Comparison of ENCODE assay signal across 9 cellular contexts in genomic region chr22:50622723-50623327, GRCh38. TPM values are rescaled to one million over a fixed set of nuclear protein-coding genes. Genes with fewer than 3 reads are reported as not detected.
A peak's percentile ranks its signal among the peaks of the same experiment; 100 is the strongest.
DNase-seq lines count a peak whose midpoint lies in the region; ATAC-seq and TF ChIP-seq lines count a peak whose summit lies in the region.
"Had no signal": no experiment of that assay in that cellular context is flagged by ENCODE, and none has a peak within 500 bp of the region (broad histone marks: within the 10 kb centered on the region; RNA-seq: fewer than 3 reads in every experiment).

No MANE protein-coding gene starts in this region.

- no peak overlapping the region for H3K4me3 ChIP-seq in parathyroid adenoma (ENCODE audit: low read depth, low read length)

- no peaks in the 10 kb centered on the region for H3K27me3 Mint-ChIP-seq in MCF 10A (ENCODE audit: insufficient read depth, unreplicated experiment)

- in situ Hi-C loops in G401 (cut with HindIII; ENCODE audit: low sequenced_read_pairs): no loop called here

- DNase-seq in G401 (ENCODE audit: low spot score) (peak; percentile 96), NCI-H2081 treated with DMSO at 0.1 percent for 48 hours (lab: John Stamatoyannopoulos, UW) (peak; percentile 27), MCF 10A (ENCODE audit: unreplicated experiment) (peak; percentile 74), HK-2 (ENCODE audit: unreplicated experiment) (no peak), globus pallidus (ENCODE audit: low spot score) (no peak)
- DNase-seq: natural killer cell had no signal

- H3K9me3 ChIP-seq in parathyroid adenoma (ENCODE audit: control insufficient read depth, low read length): no peaks in the 10 kb centered on the region

- H3K4me2 ChIP-seq in parathyroid adenoma (ENCODE audit: low read length): peak overlapping the region; percentile 77

- ATAC-seq in HG03378 (IDR thresholded peaks at IDR 0.05; ENCODE audit: unreplicated experiment): no peak
- no peak for ATAC-seq in GM19463 (IDR thresholded peaks at IDR 0.05; ENCODE audit: unreplicated experiment)
- ATAC-seq: natural killer cell had no signal

- H3K4me1 ChIP-seq in parathyroid adenoma: peaks cover 21% of the 10 kb centered on the region

- H3K27ac Mint-ChIP-seq in MCF 10A (ENCODE audit: low read depth, unreplicated experiment): peak overlapping the region; percentile 47

- intact Hi-C loops in MCF 10A (cut with micrococcal nuclease): loop anchor here (5.0 kb wide), 2 partner anchors 116 to 371 kb away; partner anchors contain the start of genes HDAC10, LMF2 and NCAPH2

- no TSS peak for BruUV-seq in MCF 10A (replicated peaks; lab: Mats Ljungman, UMichigan)

- H3K27ac ChIP-seq in parathyroid adenoma: peak overlapping the region; percentile 80

- TF ChIP-seq CTCF in MCF 10A (IDR thresholded peaks at IDR 0.05; ENCODE audit: unreplicated experiment) (no peak), parathyroid adenoma (IDR thresholded peaks at IDR 0.05) (no peak)

- H3K79me2 ChIP-seq in parathyroid adenoma: no peaks in the 10 kb centered on the region

- H3K4me3 Mint-ChIP-seq in MCF 10A (ENCODE audit: unreplicated experiment): peak overlapping the region; percentile 68

- H3K9ac ChIP-seq in parathyroid adenoma: no peak overlapping the region

- no peaks in the 10 kb centered on the region for H3K27me3 ChIP-seq in parathyroid adenoma (ENCODE audit: control insufficient read depth, insufficient read depth, low read length)

- CTCF ChIA-PET in MCF 10A (lab: Yijun Ruan, JAX): interaction anchor here (0.6 to 5.8 kb wide), 6 partner anchors 42 to 281 kb away, joined by 3 to 46 read pairs (median 6); no protein-coding TSS in a partner anchor

- no peaks in the 10 kb centered on the region for H3K36me3 ChIP-seq in parathyroid adenoma (ENCODE audit: control insufficient read depth, insufficient read depth, low read length)

- H3K9me3 Mint-ChIP-seq in MCF 10A (ENCODE audit: unreplicated experiment): no peaks in the 10 kb centered on the region
- H3K9me3 Mint-ChIP-seq: natural killer cell had no signal

- H2AFZ ChIP-seq in parathyroid adenoma: peak overlapping the region; percentile 61

- H3K4me1 Mint-ChIP-seq in MCF 10A (ENCODE audit: insufficient read depth, unreplicated experiment): peaks cover 31% of the 10 kb centered on the region

- peaks cover 10% of the 10 kb centered on the region for H3K36me3 Mint-ChIP-seq in MCF 10A (ENCODE audit: insufficient read depth, unreplicated experiment)
- H3K36me3 Mint-ChIP-seq: natural killer cell had no signal

- POLR2A ChIA-PET in MCF 10A (lab: Yijun Ruan, JAX): interaction anchor here (1.1 to 3.3 kb wide), 10 partner anchors 39 to 379 kb away, joined by 3 to 74 read pairs (median 8); partner anchors contain the start of genes CHKB, LMF2, NCAPH2 and SCO2

RNA-seq across cellular contexts. Expression of gene ARSA, which starts 5.1 kb away (rescaled TPM):
- total RNA-seq in G401 (2014; rRNA removed; shearing (Covaris generic)): 19.4 and 24.1 TPM in 2 replicates
- 21.3 and 22.0 TPM in 2 replicates for total RNA-seq in MCF 10A (2022)

RNA-seq across cellular contexts. Expression of gene MAPK8IP2, which starts 22.2 kb away (rescaled TPM):
- total RNA-seq in G401 (2014; rRNA removed; shearing (Covaris generic)): 28.3 and 39.8 TPM in 2 replicates
- total RNA-seq in MCF 10A (2022): 1.2 and 2.5 TPM in 2 replicates

RNA-seq across cellular contexts. Expression of gene CHKB, which starts 40.2 kb away (rescaled TPM):
- 34.8 and 58.6 TPM in 2 replicates for total RNA-seq in G401 (2014; rRNA removed; shearing (Covaris generic))
- 51.4 and 60.6 TPM in 2 replicates for total RNA-seq in MCF 10A (2022)

RNA-seq across cellular contexts. Expression of gene CPT1B, which starts 44.6 kb away (rescaled TPM):
- 3.4 and 5.8 TPM in 2 replicates for total RNA-seq in G401 (2014; rRNA removed; shearing (Covaris generic))
- 52.2 and 57.3 TPM in 2 replicates for total RNA-seq in MCF 10A (2022)

RNA-seq across cellular contexts. Expression of gene SHANK3, which starts 49.8 kb away (rescaled TPM):
- total RNA-seq in G401 (2014; rRNA removed; shearing (Covaris generic)): 3.6 and 5.0 TPM in 2 replicates
- 1.2 and 1.9 TPM in 2 replicates for total RNA-seq in MCF 10A (2022)

Comparison
In these comparisons a context has a peak if more than half of its experiments do, and no peak if none do; other contexts are left out.
1. DNase-seq: peak in G401 (single experiment), NCI-H2081 treated with DMSO at 0.1 percent for 48 hours (single experiment) and MCF 10A (single experiment); none in HK-2 (single experiment) and globus pallidus (single experiment).